Comparison of ENCODE assay signal across 9 cellular contexts in the genomic region with DNA sequence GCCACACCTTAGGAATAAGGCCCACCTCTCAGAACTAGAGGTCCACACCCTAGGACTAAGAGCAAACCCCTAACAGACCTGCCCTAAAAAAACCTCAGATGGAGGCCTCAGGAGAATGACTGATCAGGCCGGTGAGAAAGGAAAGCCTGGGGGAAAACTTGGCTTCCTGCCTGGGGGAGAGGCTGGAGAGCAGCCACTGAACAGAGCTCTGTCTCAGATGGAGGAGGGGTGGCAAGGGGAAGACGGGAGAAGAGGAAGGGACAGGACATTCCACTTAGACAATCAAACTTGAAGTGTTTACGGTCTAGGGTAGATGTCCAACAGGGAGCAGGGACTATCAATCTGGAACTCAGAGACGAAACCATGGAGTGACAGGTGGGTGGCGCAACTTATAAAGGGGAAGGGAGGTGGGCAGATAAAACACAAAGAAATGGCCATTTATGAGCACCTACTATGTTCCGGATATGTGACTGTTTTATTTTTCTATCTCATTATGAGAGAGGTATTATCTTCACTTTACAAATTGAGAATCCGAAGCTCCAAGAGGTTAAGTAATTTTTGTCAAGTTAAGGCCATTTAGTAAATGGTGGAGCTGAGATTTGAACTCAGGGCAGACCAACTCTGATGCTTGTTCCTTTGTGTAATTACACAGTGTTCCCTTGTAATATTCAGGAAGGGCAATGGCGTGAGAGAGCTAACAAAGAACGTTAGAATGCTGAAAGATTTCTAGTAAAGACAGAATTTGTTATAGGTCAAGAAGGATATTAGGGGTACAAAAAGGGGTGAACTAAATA.
DNase-seq lines count a peak whose midpoint lies in the region; ATAC-seq, FAIRE-seq and TF ChIP-seq lines count a peak whose summit lies in the region.
"Had no signal": no experiment of that assay in that cellular context is flagged by ENCODE, and none has a peak within 500 bp of the region (broad histone marks: within the 10 kb centered on the region; RNA-seq: fewer than 3 reads in every experiment).

No MANE protein-coding gene starts in this region.

- H3K27me3 Mint-ChIP-seq in type B pancreatic cell: no peaks in the 10 kb centered on the region

- peak overlapping the region; percentile 71 for H3K27ac ChIP-seq in HepG2 (ENCODE audit: extremely low read length, insufficient read depth, low read length)

- FAIRE-seq in HepG2 (lab: Jason Lieb, UNC): no peak
- FAIRE-seq: A204.1 had no signal

- peaks cover 48% of the 10 kb centered on the region for H3K79me2 ChIP-seq in HepG2 (ENCODE audit: insufficient read depth, low read length)

- in situ Hi-C loops in HepG2 (cut with HindIII; ENCODE audit: extremely low pct_ligation_motif_present, low pct_unique_long_range_greater_than_20kb): no loop called here

- no peaks in the 10 kb centered on the region for H3K9me3 ChIP-seq in HepG2 (ENCODE audit: low read length)

- H3K4me1 Mint-ChIP-seq in type B pancreatic cell (ENCODE audit: unreplicated experiment): peaks cover 41% of the 10 kb centered on the region

- H3K9me3 Mint-ChIP-seq in type B pancreatic cell: peaks cover 4% of the 10 kb centered on the region

- H3K36me3 ChIP-seq in HepG2 (replicated peaks in 1 of 2; ENCODE audit: control insufficient read depth in 1 of 2, insufficient read depth in 2 of 2, low read length in 2 of 2): no peaks in the 10 kb centered on the region

- no peaks in the 10 kb centered on the region for H4K20me1 ChIP-seq in HepG2 (ENCODE audit: insufficient read depth, low read length)

- TF ChIP-seq CTCF in choroid plexus epithelial cell (conservative IDR thresholded peaks at IDR 0.05; ENCODE audit: low read depth, low read length): no peak
- TF ChIP-seq CTCF in HepG2 (CRISPR knock-in tag; IDR thresholded peaks at IDR 0.05): no peak
- TF ChIP-seq CTCF in type B pancreatic cell (conservative IDR thresholded peaks at IDR 0.05): no peak

- H3K4me3 ChIP-seq in choroid plexus epithelial cell (ENCODE audit: low read depth, low read length) (no peak overlapping the region), HepG2 (replicated peaks in 1 of 3; ENCODE audit: insufficient read depth in 1 of 3, low read depth in 2 of 3, low read length in 3 of 3) (peak overlapping the region; percentile 65 to 69 (median 68))

- H3K4me1 ChIP-seq in HepG2 (ENCODE audit: insufficient read depth, low read length): peaks cover 79% of the 10 kb centered on the region

- peak overlapping the region; percentile 49 for H3K27ac Mint-ChIP-seq in type B pancreatic cell

- no peaks in the 10 kb centered on the region; a peak in 1 of 5 replicates for H3K27me3 ChIP-seq in HepG2 (ENCODE audit: control insufficient read depth in 1 of 2, insufficient read depth in 2 of 2, low read length in 2 of 2)

- no peak for TF ChIP-seq EP300 in HepG2 (IDR thresholded peaks at IDR 0.05; ENCODE audit: low read depth in 2 of 2, low read length in 2 of 2)
- no peak for TF ChIP-seq EP300 in HepG2 (CRISPR knock-in tag; IDR thresholded peaks at IDR 0.05; ENCODE audit: borderline replicate concordance)

- ATAC-seq in HepG2: no peak
- no peak for ATAC-seq in GM19397 (IDR thresholded peaks at IDR 0.05; ENCODE audit: unreplicated experiment)

- TF ChIP-seq POLR2A in HepG2 (IDR thresholded peaks at IDR 0.05; ENCODE audit: insufficient read depth in 1 of 2, low read depth in 2 of 2, low read length in 2 of 2): no peak

- no peak for TF ChIP-seq RAD21 in HepG2 (CRISPR knock-in tag; IDR thresholded peaks at IDR 0.05)

- no TSS peak for BruUV-seq in HepG2 (replicated peaks; lab: Mats Ljungman, UMichigan)

- POLR2A ChIA-PET in HepG2 (lab: Yijun Ruan, JAX): interaction anchor here (0.7 to 2.1 kb wide), 8 partner anchors 8 to 175 kb away, joined by 3 to 6 read pairs (median 3); partner anchors contain the start of gene DNMBP

- H3K4me2 ChIP-seq in HepG2 (ENCODE audit: low read depth, low read length): peak overlapping the region; percentile 98

- 15% methylated on average over 9 of the region's 9 CpGs for WGBS in HepG2 (ENCODE audit: low lambda C conversion rate)

- CTCF ChIA-PET in HepG2 (lab: Yijun Ruan, JAX; ENCODE audit: low intra/inter-chr PET ratio, low total read pairs): no interaction called here

- H3K4me3 Mint-ChIP-seq in type B pancreatic cell: peak overlapping the region; percentile 78

- H3K36me3 Mint-ChIP-seq in type B pancreatic cell: peaks cover 17% of the 10 kb centered on the region

- peak overlapping the region; percentile 65 for H3K9ac ChIP-seq in HepG2 (ENCODE audit: insufficient read depth, low read depth, low read length)

- intact Hi-C loops in HepG2 (cut with micrococcal nuclease; ENCODE audit: unreplicated experiment): loop anchor here (5.0 kb wide), 1 partner anchor 70 kb away; no protein-coding TSS in a partner anchor

- DNase-seq in DMS53 (lab: John Stamatoyannopoulos, UW) (peak; percentile 30), DMS53 treated with DMSO at 0.1 percent for 48 hours (lab: John Stamatoyannopoulos, UW; ENCODE audit: unreplicated experiment) (no peak), choroid plexus epithelial cell (ENCODE audit: low read depth) (peak; percentile 67), HepG2 (ENCODE audit: low spot score) (peak; percentile 15), type B pancreatic cell (ENCODE audit: extremely low spot score, unreplicated experiment) (no peak), retina (no peak), SIG-M5 treated with dmso at 0.1 percent for 504 hours (lab: John Stamatoyannopoulos, UW; ENCODE audit: unreplicated experiment) (no peak)

- H2AFZ ChIP-seq in HepG2 (ENCODE audit: low read length): no peak overlapping the region

TF ChIP-seq in HepG2, 621 proteins besides CTCF, POLR2A, EP300 and RAD21 (continues in another document):
- TF ChIP-seq KLF13 (CRISPR knock-in tag; IDR thresholded peaks at IDR 0.05) (no peak), ZNF724P (CRISPR knock-in tag; IDR thresholded peaks at IDR 0.05; ENCODE audit: borderline replicate concordance) (no peak), ZNF646 (CRISPR knock-in tag; IDR thresholded peaks at IDR 0.05) (no peak)

Comparison
In these comparisons a context has a peak if more than half of its experiments do, and no peak if none do; other contexts are left out.
1. DNase-seq: peak in DMS53 (single experiment), choroid plexus epithelial cell (single experiment) and HepG2 (single experiment); none in DMS53 treated with DMSO at 0.1 percent for 48 hours (single experiment), type B pancreatic cell (single experiment), retina (single experiment) and SIG-M5 treated with dmso at 0.1 percent for 504 hours (single experiment).